ENCODE assay signal across 19 cellular contexts in the genomic region with DNA sequence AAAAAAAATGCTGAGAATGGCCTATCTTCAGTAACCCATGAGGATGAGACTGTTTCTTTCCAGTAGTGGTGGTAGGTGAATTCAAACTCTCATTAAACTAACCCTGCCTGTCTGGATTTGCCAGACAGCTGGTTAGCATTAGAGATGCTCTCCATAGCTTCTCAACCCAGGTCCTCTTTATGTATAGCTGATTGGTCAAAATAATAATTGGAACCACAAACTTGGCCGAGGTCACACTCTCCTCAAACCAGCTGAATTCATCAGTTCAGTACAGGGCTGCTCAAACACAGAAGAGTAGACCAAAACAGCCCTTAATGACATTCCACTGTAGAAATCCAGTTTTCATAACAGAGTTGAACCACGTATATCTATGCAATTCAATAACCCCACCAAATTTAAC.
"Had no signal": no experiment of that assay in that cellular context is flagged by ENCODE, and none has a peak within 500 bp of the region (broad histone marks: within the 10 kb centered on the region; RNA-seq: fewer than 3 reads in every experiment).

No MANE protein-coding gene starts in this region.

- H3K4me1 ChIP-seq: colonic mucosa, left ventricle myocardium inferior, lower lobe of right lung, thyroid gland, uterus had no signal

- H3K4me3 ChIP-seq: colonic mucosa, esophagus squamous epithelium, hepatocyte, left ventricle myocardium inferior, lower lobe of right lung, smooth muscle cell, suprapubic skin, thyroid gland, uterus had no signal

- ATAC-seq: foreskin keratinocyte; left cardiac atrium; lower lobe of right lung; natural killer cell; right cardiac atrium; stimulated activated effector memory CD8-positive, alpha-beta T cell treated with anti-CD3 and anti-CD28 coated beads, Interleukin-12 subunit alpha, Interleukin-12 subunit beta, amount 100 ng/mL, for 72 hours; stimulated activated naive CD8-positive, alpha-beta T cell treated with anti-CD3 and anti-CD28 coated beads, Interleukin-15, Interleukin-2, amounts not matched to agents 100 U/mL and 50 U/mL, for 24 hours had no signal

- H3K27ac ChIP-seq: colonic mucosa, esophagus squamous epithelium, foreskin keratinocyte, hepatocyte, left ventricle myocardium inferior, lower lobe of right lung, suprapubic skin, thyroid gland, uterus had no signal

- H3K9me3 ChIP-seq: colonic mucosa, esophagus squamous epithelium, left ventricle myocardium inferior, lower lobe of right lung, suprapubic skin, thyroid gland, uterus had no signal

- H3K36me3 ChIP-seq: colonic mucosa, esophagus squamous epithelium, left ventricle myocardium inferior, lower lobe of right lung, suprapubic skin, thyroid gland, uterus had no signal

- H3K27me3 ChIP-seq: colonic mucosa, esophagus squamous epithelium, foreskin keratinocyte, hepatocyte, suprapubic skin, thyroid gland, uterus had no signal

- DNase-seq: colonic mucosa; dermis blood vessel endothelial cell; esophagus squamous epithelium; foreskin keratinocyte; kidney; left cardiac atrium; left ventricle myocardium inferior; lower lobe of right lung; natural killer cell; right cardiac atrium; stimulated activated CD4-positive, alpha-beta T cell treated with anti-CD3 and anti-CD28 coated beads, Interleukin-4, amount 100 ng/mL, for 1 hour; stimulated activated CD8-positive, alpha-beta memory T cell treated with anti-CD3 and anti-CD28 coated beads, Interleukin-4, amount 100 ng/mL, for 48 hours; stimulated activated naive CD8-positive, alpha-beta T cell treated with anti-CD3 and anti-CD28 coated beads, Interleukin-15, Interleukin-2, amounts not matched to agents 100 U/mL and 50 U/mL, for 24 hours; thyroid gland; uterus had no signal
